ENCODE assay signal across 19 cellular contexts in genomic region chr1:5596651-5597050, GRCh38.
"Had no signal": no experiment of that assay in that cellular context is flagged by ENCODE, and none has a peak within 500 bp of the region (broad histone marks: within the 10 kb centered on the region; RNA-seq: fewer than 3 reads in every experiment).

No MANE protein-coding gene starts in this region.

- H2AFZ ChIP-seq: parathyroid adenoma had no signal

- H3K4me3 Mint-ChIP-seq: activated naive CD8-positive, alpha-beta T cell treated with anti-CD3 and anti-CD28 coated beads, Interleukin-2, amount 10 ng/mL, durations not matched to agents 7 days and 5 days; activated T-helper 1 cell treated with anti-CD3 and anti-CD28 coated beads, Interleukin-12 subunit alpha, Interleukin-12 subunit beta, Interleukin-2, Interleukin-4 antibody, amounts not matched to agents 30 ng/mL and 10 ng/mL and 1 ng/mL, durations not matched to agents 14 hours and 24 hours and 36 hours; brain; memory B cell; natural killer cell; T-helper 1 cell treated with Interleukin-12 subunit alpha and Interleukin-12 subunit beta and Interleukin-4 antibody, amounts not matched to agents 30 μg/mL and 1 μg/mL, for 36 hours had no signal

- ATAC-seq: gastrocnemius medialis, natural killer cell had no signal

- H3K4me3 ChIP-seq: gastrocnemius medialis, left ventricle myocardium inferior, tibial nerve had no signal

- H3K4me1 ChIP-seq: gastrocnemius medialis, left ventricle myocardium inferior, parathyroid adenoma had no signal

- H3K79me2 ChIP-seq: parathyroid adenoma had no signal

- H3K27ac Mint-ChIP-seq: activated naive CD8-positive, alpha-beta T cell treated with anti-CD3 and anti-CD28 coated beads, Interleukin-2, amount 10 ng/mL, durations not matched to agents 7 days and 5 days; activated T-helper 1 cell treated with anti-CD3 and anti-CD28 coated beads, Interleukin-12 subunit alpha, Interleukin-12 subunit beta, Interleukin-2, Interleukin-4 antibody, amounts not matched to agents 30 ng/mL and 10 ng/mL and 1 ng/mL, durations not matched to agents 14 hours and 24 hours and 36 hours; memory B cell; natural killer cell; T-helper 1 cell treated with Interleukin-12 subunit alpha and Interleukin-12 subunit beta and Interleukin-4 antibody, amounts not matched to agents 30 μg/mL and 1 μg/mL, for 36 hours had no signal

- H3K9ac ChIP-seq: parathyroid adenoma had no signal

- H3K27me3 ChIP-seq: gastrocnemius medialis, neutrophil, tibial nerve had no signal

- H3K9me3 ChIP-seq: gastrocnemius medialis, neutrophil had no signal

- H3K36me3 Mint-ChIP-seq: activated naive CD8-positive, alpha-beta T cell treated with anti-CD3 and anti-CD28 coated beads, Interleukin-2, amount 10 ng/mL, durations not matched to agents 7 days and 5 days; brain; memory B cell; natural killer cell had no signal

- H3K27me3 Mint-ChIP-seq: activated naive CD8-positive, alpha-beta T cell treated with anti-CD3 and anti-CD28 coated beads, Interleukin-2, amount 10 ng/mL, durations not matched to agents 7 days and 5 days had no signal

- H3K9me3 Mint-ChIP-seq: activated T-helper 1 cell treated with anti-CD3 and anti-CD28 coated beads, Interleukin-12 subunit alpha, Interleukin-12 subunit beta, Interleukin-2, Interleukin-4 antibody, amounts not matched to agents 30 ng/mL and 10 ng/mL and 1 ng/mL, durations not matched to agents 14 hours and 24 hours and 36 hours; natural killer cell; T-helper 1 cell treated with Interleukin-12 subunit alpha and Interleukin-12 subunit beta and Interleukin-4 antibody, amounts not matched to agents 30 μg/mL and 1 μg/mL, for 36 hours had no signal

- H3K36me3 ChIP-seq: gastrocnemius medialis, left ventricle myocardium inferior, neutrophil, tibial nerve had no signal

- H3K4me1 Mint-ChIP-seq: activated naive CD8-positive, alpha-beta T cell treated with anti-CD3 and anti-CD28 coated beads, Interleukin-2, amount 10 ng/mL, durations not matched to agents 7 days and 5 days; memory B cell; natural killer cell had no signal

- DNase-seq: activated CD4-positive, alpha-beta T cell treated with anti-CD3 and anti-CD28 coated beads, Interleukin-2, amount 50 U/mL, for 1 hour; activated naive CD4-positive, alpha-beta T cell treated with Interleukin-2 at 50 U/mL for 16 hours; activated naive CD8-positive, alpha-beta T cell treated with anti-CD3 and anti-CD28 coated beads, Interleukin-2, amount 10 ng/mL, durations not matched to agents 7 days and 5 days; activated T-cell treated with anti-CD3 and anti-CD28 coated beads for 4 hours; erythroblast; gastrocnemius medialis; kidney glomerular epithelial cell; left ventricle myocardium inferior; natural killer cell; stimulated activated CD8-positive, alpha-beta memory T cell treated with anti-CD3 and anti-CD28 coated beads, Interleukin-4, amount 100 ng/mL, for 48 hours; stimulated activated naive CD4-positive, alpha-beta T cell treated with Interleukin-2 at 50 U/mL for 16 hours; substantia nigra had no signal

- H3K27ac ChIP-seq: gastrocnemius medialis, left ventricle myocardium inferior, neutrophil, parathyroid adenoma, tibial nerve had no signal
